14 cellular contexts compared by ENCODE assay signal in the genomic region with DNA sequence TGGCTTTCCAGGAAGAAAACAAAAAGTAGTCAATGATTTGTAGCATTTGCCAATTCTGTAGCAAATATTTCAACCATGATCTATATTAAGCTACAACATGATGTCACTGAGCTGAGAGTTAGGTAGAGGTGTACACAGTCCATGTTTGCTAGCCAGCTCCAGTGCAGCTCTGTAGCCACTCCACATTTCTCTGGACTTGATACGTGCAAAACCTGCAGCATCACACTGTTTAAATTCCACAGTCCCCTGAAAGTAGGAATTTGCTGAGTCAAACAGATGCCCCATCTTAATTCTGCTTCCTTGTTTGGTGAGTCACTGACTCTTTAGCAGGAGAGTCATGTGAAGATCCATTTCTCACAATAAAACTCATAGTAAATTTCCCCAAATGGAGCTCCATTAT.
DNase-seq lines count a peak whose midpoint lies in the region; ATAC-seq and TF ChIP-seq lines count a peak whose summit lies in the region.
"Had no signal": no experiment of that assay in that cellular context is flagged by ENCODE, and none has a peak within 500 bp of the region (broad histone marks: within the 10 kb centered on the region; RNA-seq: fewer than 3 reads in every experiment).

No MANE protein-coding gene starts in this region.

- no peaks in the 10 kb centered on the region for H3K36me3 Mint-ChIP-seq in natural killer cell

- in situ Hi-C loops in Caki2 (cut with HindIII; ENCODE audit: low pct_unique_long_range_greater_than_20kb, low sequenced_read_pairs), result no loop called here

- ATAC-seq in HG03378 (IDR thresholded peaks at IDR 0.05; ENCODE audit: unreplicated experiment) (peak; percentile 56), left colon (peak; percentile 50), natural killer cell (no peak)
- no peak for ATAC-seq in stimulated activated naive CD8-positive, alpha-beta T cell treated with anti-CD3 and anti-CD28 coated beads, Interleukin-15, Interleukin-2, amounts not matched to agents 100 U/mL and 50 U/mL, for 24 hours
- ATAC-seq: Panc1 had no signal

- intact Hi-C loops in left colon (cut with DNase I, micrococcal nuclease), result no loop called here
- intact Hi-C loops in natural killer cell (cut with micrococcal nuclease), result no loop called here

- peaks cover 14 to 18% of the 10 kb centered on the region in 2 donors for H3K9me3 Mint-ChIP-seq in natural killer cell
- H3K9me3 Mint-ChIP-seq: activated T-helper 1 cell treated with anti-CD3 and anti-CD28 coated beads, Interleukin-12 subunit alpha, Interleukin-12 subunit beta, Interleukin-2, Interleukin-4 antibody, amounts not matched to agents 30 ng/mL and 10 ng/mL and 1 ng/mL, durations not matched to agents 14 hours and 24 hours and 36 hours had no signal

- DNase-seq in Caki2 (ENCODE audit: low read depth) (peak; percentile 92), astrocyte of the hippocampus (ENCODE audit: low read depth, low spot score) (peak; percentile 76), left colon (no peak), natural killer cell (no peak), iPS-NIHi7 (ENCODE audit: extremely low spot score) (no peak), NCI-H1092 (lab: John Stamatoyannopoulos, UW) (no peak)
- DNase-seq in stimulated activated naive CD8-positive, alpha-beta T cell treated with anti-CD3 and anti-CD28 coated beads, Interleukin-15, Interleukin-2, amounts not matched to agents 100 U/mL and 50 U/mL, for 24 hours, result no peak
- DNase-seq: colonic mucosa; heart right ventricle; stimulated activated CD8-positive, alpha-beta memory T cell treated with anti-CD3 and anti-CD28 coated beads, Interleukin-4, amount 100 ng/mL, for 48 hours; WERI-Rb-1 had no signal

- H3K27me3 Mint-ChIP-seq in natural killer cell (ENCODE audit: low read depth in 2 of 2), result no peaks in the 10 kb centered on the region

- no peaks in the 10 kb centered on the region for H3K4me1 Mint-ChIP-seq in natural killer cell

- no peak overlapping the region for H3K27ac Mint-ChIP-seq in natural killer cell
- H3K27ac Mint-ChIP-seq: activated T-helper 1 cell treated with anti-CD3 and anti-CD28 coated beads, Interleukin-12 subunit alpha, Interleukin-12 subunit beta, Interleukin-2, Interleukin-4 antibody, amounts not matched to agents 30 ng/mL and 10 ng/mL and 1 ng/mL, durations not matched to agents 14 hours and 24 hours and 36 hours had no signal

- no peak overlapping the region for H3K4me3 Mint-ChIP-seq in natural killer cell
- H3K4me3 Mint-ChIP-seq: activated T-helper 1 cell treated with anti-CD3 and anti-CD28 coated beads, Interleukin-12 subunit alpha, Interleukin-12 subunit beta, Interleukin-2, Interleukin-4 antibody, amounts not matched to agents 30 ng/mL and 10 ng/mL and 1 ng/mL, durations not matched to agents 14 hours and 24 hours and 36 hours had no signal

- TF ChIP-seq CTCF in natural killer cell (IDR thresholded peaks at IDR 0.05), result no peak

Comparison
In these comparisons a context has a peak if more than half of its experiments do, and no peak if none do; other contexts are left out.
1. DNase-seq: peak in Caki2 (single experiment) and astrocyte of the hippocampus (single experiment); none in left colon (0 of 2), natural killer cell (single experiment), stimulated activated naive CD8-positive, alpha-beta T cell treated with anti-CD3 and anti-CD28 coated beads, Interleukin-15, Interleukin-2, amounts not matched to agents 100 U/mL and 50 U/mL, for 24 hours (single experiment), iPS-NIHi7 (single experiment) and NCI-H1092 (single experiment).
2. ATAC-seq: peak in HG03378 (single experiment) and left colon (single experiment); none in natural killer cell (0 of 3) and stimulated activated naive CD8-positive, alpha-beta T cell treated with anti-CD3 and anti-CD28 coated beads, Interleukin-15, Interleukin-2, amounts not matched to agents 100 U/mL and 50 U/mL, for 24 hours (single experiment).